ENCODE assay signal across 1 cellular context in the genomic region with DNA sequence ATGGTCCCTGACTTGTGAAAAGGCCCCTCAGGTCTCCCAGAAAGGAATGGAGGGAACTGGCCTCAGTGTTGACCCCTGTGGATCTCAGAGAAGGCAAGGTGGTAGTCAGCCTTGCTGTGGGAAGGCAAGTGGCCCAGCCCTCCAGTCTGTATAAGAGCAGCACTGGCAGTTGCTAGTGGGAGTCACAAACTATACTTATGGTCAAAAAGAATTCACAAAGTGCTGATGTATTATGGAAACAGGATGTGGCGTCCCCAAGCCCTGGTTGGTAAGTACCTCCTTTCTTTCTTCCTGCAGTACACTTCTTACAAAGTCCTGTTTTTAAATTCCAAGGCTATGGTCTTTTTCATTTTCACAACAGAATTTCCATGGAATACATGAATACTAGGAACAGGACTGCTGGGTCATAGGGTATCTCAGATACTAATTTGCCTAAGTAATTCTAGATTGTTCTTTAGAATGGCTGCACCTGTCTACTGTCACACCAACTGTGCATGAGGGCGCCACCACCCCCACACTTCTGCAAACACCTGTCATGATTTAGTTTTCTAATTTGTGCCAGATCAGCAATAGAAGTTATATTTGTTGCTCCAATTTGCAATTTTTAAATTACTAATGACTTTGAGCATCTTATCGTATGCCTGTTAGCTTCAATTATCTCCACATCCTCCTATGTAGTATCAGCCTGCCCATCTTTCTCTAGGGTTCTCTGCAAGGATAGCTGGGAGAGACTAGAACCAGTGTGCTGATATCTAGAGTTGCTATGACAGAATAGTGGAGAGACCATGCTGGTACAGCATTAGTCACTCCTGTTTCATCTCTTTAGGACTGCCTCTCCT.
TF ChIP-seq lines count a peak whose summit lies in the region.

No MANE protein-coding gene starts in this region.

TF ChIP-seq in SK-N-SH, 30 proteins besides CTCF, POLR2A, EP300 and RAD21 (continued from another document):
- TF ChIP-seq RCOR1 (IDR thresholded peaks at IDR 0.05; ENCODE audit: low read length) = no peak
